Comparison of ENCODE assay signal across 1 cellular context in the genomic region with DNA sequence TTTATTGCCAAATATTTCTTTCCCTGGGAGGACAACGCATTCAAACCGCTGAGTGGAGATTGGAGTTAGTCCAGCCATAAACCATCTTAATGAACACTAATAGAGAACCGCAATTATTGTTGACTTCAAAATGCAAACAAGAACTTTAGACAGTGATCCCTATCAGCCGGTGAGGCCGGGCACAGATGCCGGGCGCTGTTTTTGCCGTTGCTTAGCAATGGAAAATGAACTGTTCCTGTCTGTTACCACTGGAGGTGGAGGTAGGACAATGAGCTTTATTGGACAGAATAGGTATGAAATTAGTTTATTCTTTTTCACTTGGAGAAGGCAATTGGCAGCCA.
TF ChIP-seq lines count a peak whose summit lies in the region.

No MANE protein-coding gene starts in this region.

TF ChIP-seq in A549, 52 proteins besides CTCF, POLR2A, EP300 and RAD21 (continued from another document):
- TF ChIP-seq ATOH8 (CRISPR knock-in tag; IDR thresholded peaks at IDR 0.05; ENCODE audit: low read depth) (no peak), E2F6 (IDR thresholded peaks at IDR 0.05; ENCODE audit: borderline replicate concordance, low read depth) (no peak)
TF ChIP-seq in A549: peak in this region for 0.
